8 cellular contexts compared by ENCODE assay signal in the genomic region with DNA sequence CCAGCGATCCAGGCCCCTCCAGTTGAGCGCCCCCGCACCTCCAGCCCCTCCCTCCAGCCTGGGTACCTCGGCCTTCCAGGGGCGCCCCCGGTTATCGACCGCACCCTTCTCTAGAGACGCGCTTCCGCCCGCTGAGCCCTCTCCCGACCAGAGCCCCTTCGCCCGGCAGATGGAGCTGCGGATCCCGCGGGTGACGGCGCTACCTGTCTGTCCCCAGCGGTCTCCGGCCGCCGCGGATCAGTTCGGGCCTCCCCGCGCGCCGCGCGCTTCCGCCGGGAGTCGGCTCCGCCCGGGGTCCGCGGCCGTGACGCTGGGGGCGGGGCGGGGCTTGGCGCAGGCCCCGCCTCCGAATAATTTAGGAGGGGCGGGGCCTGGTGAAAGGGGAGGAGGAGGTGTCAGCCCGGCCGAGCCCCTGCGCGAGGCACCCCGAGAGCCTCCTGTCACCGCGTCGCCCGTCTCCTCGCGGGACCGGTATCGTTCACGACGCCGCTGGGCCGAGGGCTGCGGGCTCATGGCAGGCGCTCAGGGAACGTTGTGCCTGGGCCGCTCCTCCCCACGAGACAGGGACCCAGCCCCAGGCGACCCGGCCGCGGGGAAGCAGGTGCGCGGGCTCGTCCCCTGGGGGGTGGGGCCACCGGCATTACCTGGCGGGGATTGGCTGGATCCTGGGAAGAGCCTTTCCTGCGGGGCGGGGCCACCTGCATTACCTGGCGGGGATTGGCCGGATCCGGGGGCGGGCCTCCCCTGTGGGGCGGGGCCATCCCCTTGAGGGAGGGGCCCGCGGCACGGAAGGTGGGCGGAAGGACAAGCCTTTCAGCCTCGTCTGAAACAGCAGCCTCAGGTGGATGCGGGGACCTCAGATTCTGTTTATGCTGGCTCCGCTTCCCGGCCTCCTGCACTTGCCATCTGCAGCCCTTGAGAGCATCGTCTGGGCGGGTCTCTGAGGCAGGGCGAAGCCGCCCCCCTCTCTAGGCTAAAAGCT. TPM values are rescaled to one million over a fixed set of nuclear protein-coding genes. Genes with fewer than 3 reads are reported as not detected.
DNase-seq lines count a peak whose midpoint lies in the region; ATAC-seq and TF ChIP-seq lines count a peak whose summit lies in the region.

A gene with protein sequence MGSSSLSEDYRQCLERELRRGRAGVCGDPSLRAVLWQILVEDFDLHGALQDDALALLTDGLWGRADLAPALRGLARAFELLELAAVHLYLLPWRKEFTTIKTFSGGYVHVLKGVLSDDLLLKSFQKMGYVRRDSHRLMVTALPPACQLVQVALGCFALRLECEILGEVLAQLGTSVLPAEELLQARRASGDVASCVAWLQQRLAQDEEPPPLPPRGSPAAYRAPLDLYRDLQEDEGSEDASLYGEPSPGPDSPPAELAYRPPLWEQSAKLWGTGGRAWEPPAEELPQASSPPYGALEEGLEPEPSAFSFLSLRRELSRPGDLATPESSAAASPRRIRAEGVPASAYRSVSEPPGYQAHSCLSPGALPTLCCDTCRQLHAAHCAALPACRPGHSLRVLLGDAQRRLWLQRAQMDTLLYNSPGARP (minus strand): TSS at position 281 of the 982 bp plus-strand sequence. CDS start 473 bp downstream, outside the sequence.

- peak; percentile 73 for ATAC-seq in GM19328 (IDR thresholded peaks at IDR 0.05; ENCODE audit: unreplicated experiment)
- ATAC-seq in HG03460 (IDR thresholded peaks at IDR 0.05; ENCODE audit: unreplicated experiment), result peak; percentile 53

- intact Hi-C loops in dorsolateral prefrontal cortex (cut with DNase I), result loop anchor here (2.0 to 5.0 kb wide), 4 partner anchors 93 to 211 kb away; no protein-coding TSS in a partner anchor
- intact Hi-C loops in lower leg skin (cut with DNase I; ENCODE audit: low total_unique reads), result loop anchor here (10.0 kb wide), 1 partner anchor 163 kb away; no protein-coding TSS in a partner anchor

- peak within 1 kb of the TSS; percentile 53 to 82 (median 73) for H3K4me3 ChIP-seq in dorsolateral prefrontal cortex
- peak within 1 kb of the TSS; percentile 56 for H3K4me3 ChIP-seq in lower leg skin (ENCODE audit: low read depth, poor library complexity, severe bottlenecking)

- no peaks in the 10 kb centered on the region for H3K27me3 ChIP-seq in dorsolateral prefrontal cortex

- peak within 1 kb of the TSS in 57 of 59 donors; percentile 2 to 93 (median 80) for H3K27ac ChIP-seq in dorsolateral prefrontal cortex

- TF ChIP-seq CTCF in dorsolateral prefrontal cortex (IDR thresholded peaks at IDR 0.05 in 54 of 56, conservative IDR thresholded peaks at IDR 0.05 in 2 of 56; ENCODE audit: low read depth in 1 of 56, partially characterized antibody in 56 of 56), result peak in 20 of 56 donors; percentile 3 to 39 (median 18)
- TF ChIP-seq CTCF in lower leg skin (IDR thresholded peaks at IDR 0.05), result peak in 1 of 3 donors; percentile 11

- TF ChIP-seq POLR2A in lower leg skin (IDR thresholded peaks at IDR 0.05), result peak in 1 of 2 donors; percentile 57

- DNase-seq in CD1c-positive myeloid dendritic cell (ENCODE audit: extremely low spot score) (peak; percentile 97), NCI-H748 (lab: John Stamatoyannopoulos, UW; ENCODE audit: unreplicated experiment) (peak; percentile 94), dorsolateral prefrontal cortex (peak; percentile 66 to 99 (median 92)), lower leg skin (ENCODE audit: low spot score in 2 of 2) (peak; percentile 82 to 97)
- peak; percentile 97 for DNase-seq in activated CD4-positive, alpha-beta T cell treated with anti-CD3 and anti-CD28 coated beads, Interleukin-2, amount 50 U/mL, for 4 hours
- DNase-seq in stimulated activated CD4-positive, alpha-beta T cell treated with anti-CD3 and anti-CD28 coated beads, Interleukin-4, amount 100 ng/mL, for 48 hours (ENCODE audit: low read depth in 2 of 2), result peak; percentile 94 to 96

- WGBS in lower leg skin, 2 donors, result 3 to 5% methylated on average over 11 to 37 of the region's 97 CpGs

RNA-seq across cellular contexts. Expression of the gene that starts here (rescaled TPM):
- total RNA-seq in dorsolateral prefrontal cortex, result 10 to 100 TPM in 85 of 120 experiments, 1 to 10 TPM in 35; 4.5 to 25.5 (median 11.4) TPM
- 10 to 100 TPM; 18.3 to 34.6 (median 28.4) TPM for total RNA-seq in lower leg skin

Comparison
In these comparisons a context has a peak if more than half of its experiments do, and no peak if none do; other contexts are left out.
1. Peak in every context shown above with its lines: DNase-seq, ATAC-seq, H3K4me3 ChIP-seq and H3K27ac ChIP-seq.